ENCODE assay signal across 16 cellular contexts in the genomic region with DNA sequence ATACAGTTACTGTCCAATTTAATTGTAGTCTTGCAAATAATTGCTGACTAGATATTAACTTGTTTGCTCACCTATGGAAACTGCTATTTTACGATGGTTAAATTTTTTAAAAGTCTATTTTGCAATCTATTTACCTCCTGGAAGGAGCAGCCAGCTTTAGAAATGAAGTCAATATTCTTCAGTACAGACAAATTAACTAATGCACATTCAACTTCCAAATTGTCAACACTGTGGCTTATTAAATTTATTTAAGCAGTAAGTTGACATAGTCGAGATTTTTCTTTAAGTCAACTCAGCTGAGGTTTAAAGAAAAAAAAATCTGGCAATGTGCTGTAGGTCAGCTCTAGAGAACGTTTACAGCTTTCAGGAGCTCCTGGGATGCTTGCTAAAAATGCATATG.
DNase-seq lines count a peak whose midpoint lies in the region; ATAC-seq, FAIRE-seq and TF ChIP-seq lines count a peak whose summit lies in the region.
"Had no signal": no experiment of that assay in that cellular context is flagged by ENCODE, and none has a peak within 500 bp of the region (broad histone marks: within the 10 kb centered on the region; RNA-seq: fewer than 3 reads in every experiment).

No MANE protein-coding gene starts in this region.

- 82 to 89% methylated on average over 3 of the region's 3 CpGs for WGBS in lower leg skin, 2 donors
- WGBS in esophagus squamous epithelium, 2 donors = 77 to 82% methylated on average over 3 of the region's 3 CpGs

- H3K9me3 ChIP-seq in esophagus squamous epithelium = peaks cover 0 to 4% (median 0%) of the 10 kb centered on the region in 3 donors

- H3K36me3 Mint-ChIP-seq in endothelial cell (ENCODE audit: low read depth, unreplicated experiment) = peaks cover 10% of the 10 kb centered on the region

- H3K27ac ChIP-seq in esophagus squamous epithelium = no peak overlapping the region
- H3K27ac ChIP-seq: GM23248 had no signal

- FAIRE-seq in GM12891 (lab: Jason Lieb, UNC) = peak; percentile 16
- FAIRE-seq: GM12878, H54, HTR-8/SVneo had no signal

- H3K36me3 ChIP-seq in esophagus squamous epithelium = peaks cover 0 to 57% (median 0%) of the 10 kb centered on the region in 3 donors

- no peaks in the 10 kb centered on the region for H3K9me3 Mint-ChIP-seq in endothelial cell (ENCODE audit: unreplicated experiment)
- H3K9me3 Mint-ChIP-seq: CD4-positive, alpha-beta T cell had no signal

- no peak overlapping the region for H3K4me3 Mint-ChIP-seq in endothelial cell (ENCODE audit: unreplicated experiment)
- H3K4me3 Mint-ChIP-seq: B cell; CD4-positive, alpha-beta T cell had no signal

- H3K4me3 ChIP-seq in lower leg skin (ENCODE audit: low read depth, poor library complexity, severe bottlenecking) (no peak overlapping the region), esophagus squamous epithelium (no peak overlapping the region)
- H3K4me3 ChIP-seq: GM12878, GM23248 had no signal

- intact Hi-C loops in lower leg skin (cut with DNase I; ENCODE audit: low total_unique reads) (no loop called here), esophagus squamous epithelium (cut with DNase I) (no loop called here)

- TF ChIP-seq CTCF in endothelial cell (IDR thresholded peaks at IDR 0.05; ENCODE audit: unreplicated experiment) (no peak), lower leg skin (IDR thresholded peaks at IDR 0.05) (no peak), esophagus squamous epithelium (IDR thresholded peaks at IDR 0.05) (no peak)

- H3K27me3 Mint-ChIP-seq in endothelial cell (ENCODE audit: unreplicated experiment) = no peaks in the 10 kb centered on the region
- H3K27me3 Mint-ChIP-seq: B cell; CD4-positive, alpha-beta T cell had no signal

- no peaks in the 10 kb centered on the region for H3K27me3 ChIP-seq in esophagus squamous epithelium

- ATAC-seq in left lobe of liver = peak; percentile 35
- ATAC-seq: GM12878, HCT116 had no signal

- no peaks in the 10 kb centered on the region for H3K4me1 ChIP-seq in esophagus squamous epithelium

- TF ChIP-seq POLR2A in GM12891 (IDR thresholded peaks at IDR 0.05; ENCODE audit: low read depth, low read length) (no peak), lower leg skin (IDR thresholded peaks at IDR 0.05) (no peak), esophagus squamous epithelium (IDR thresholded peaks at IDR 0.05) (no peak)

- H3K4me1 Mint-ChIP-seq in endothelial cell (ENCODE audit: unreplicated experiment) = peaks cover 2% of the 10 kb centered on the region
- H3K4me1 Mint-ChIP-seq: B cell had no signal

- no peak for DNase-seq in GM12891 (ENCODE audit: insufficient read length, low spot score)
- peak in 2 of 3 experiments; percentile 33 to 83 for DNase-seq in NCI-H1417 (lab: John Stamatoyannopoulos, UW)
- peak; percentile 71 for DNase-seq in NCI-H69 (lab: John Stamatoyannopoulos, UW)
- DNase-seq in left lobe of liver (ENCODE audit: low spot score) = no peak
- no peak for DNase-seq in endothelial cell (ENCODE audit: low spot score)
- no peak for DNase-seq in lower leg skin (ENCODE audit: low spot score in 2 of 2)
- DNase-seq in esophagus squamous epithelium (lab: John Stamatoyannopoulos, UW) = no peak
- DNase-seq: C1 segment of cervical spinal cord; CD4-positive, alpha-beta T cell; DMS79; GM23248 had no signal

- H3K27ac Mint-ChIP-seq in endothelial cell (ENCODE audit: unreplicated experiment) = no peak overlapping the region
- H3K27ac Mint-ChIP-seq: B cell; CD4-positive, alpha-beta T cell had no signal

TF ChIP-seq in GM12891, 5 proteins besides CTCF, POLR2A, EP300 and RAD21:
- TF ChIP-seq POU2F2 (IDR thresholded peaks at IDR 0.05; ENCODE audit: low read depth, low read length) (no peak), SPI1 (IDR thresholded peaks at IDR 0.05; ENCODE audit: low read depth, low read length) (no peak), PAX5 (IDR thresholded peaks at IDR 0.05; ENCODE audit: insufficient read depth, low read length, severe bottlenecking) (no peak), POLR2AphosphoS5 (IDR thresholded peaks at IDR 0.05; ENCODE audit: low read depth, low read length) (no peak), TAF1 (IDR thresholded peaks at IDR 0.05; ENCODE audit: low read depth, low read length) (no peak)

Comparison
In these comparisons a context has a peak if more than half of its experiments do, and no peak if none do; other contexts are left out.
1. DNase-seq: peak in NCI-H1417 (2 of 3) and NCI-H69 (single experiment); none in GM12891 (single experiment), left lobe of liver (single experiment), endothelial cell (single experiment), lower leg skin (0 of 2) and esophagus squamous epithelium (single experiment).